ENCODE assay signal across 8 cellular contexts in the genomic region with DNA sequence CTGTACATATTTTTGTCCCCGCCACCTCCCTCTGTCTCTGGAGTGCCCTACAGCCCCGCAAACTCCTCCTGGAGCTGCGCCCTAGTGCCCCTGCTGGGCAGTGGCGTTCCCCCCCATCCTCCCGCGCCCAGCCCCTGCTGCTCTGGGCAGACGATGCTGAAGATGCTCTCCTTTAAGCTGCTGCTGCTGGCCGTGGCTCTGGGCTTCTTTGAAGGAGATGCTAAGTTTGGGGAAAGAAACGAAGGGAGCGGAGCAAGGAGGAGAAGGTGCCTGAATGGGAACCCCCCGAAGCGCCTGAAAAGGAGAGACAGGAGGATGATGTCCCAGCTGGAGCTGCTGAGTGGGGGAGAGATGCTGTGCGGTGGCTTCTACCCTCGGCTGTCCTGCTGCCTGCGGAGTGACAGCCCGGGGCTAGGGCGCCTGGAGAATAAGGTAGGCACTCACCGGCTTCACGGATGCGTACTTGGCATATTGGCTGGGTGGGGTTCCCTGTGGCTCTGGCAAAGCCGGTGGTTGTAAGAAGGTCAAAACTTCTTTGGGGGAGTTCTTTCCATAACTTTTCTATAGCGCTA. TPM values are rescaled to one million over a fixed set of nuclear protein-coding genes. Genes with fewer than 3 reads are reported as not detected.
DNase-seq lines count a peak whose midpoint lies in the region; ATAC-seq, FAIRE-seq and TF ChIP-seq lines count a peak whose summit lies in the region.

No MANE protein-coding gene starts in this region.

- no peak for TF ChIP-seq EP300 in SK-N-SH (IDR thresholded peaks at IDR 0.05; ENCODE audit: borderline replicate concordance in 1 of 2, low read depth in 1 of 2, low read length in 1 of 2)

- no peak for TF ChIP-seq RAD21 in SK-N-SH (IDR thresholded peaks at IDR 0.05; ENCODE audit: low read length)

- peak overlapping the region; percentile 65 for H2AFZ ChIP-seq in SK-N-SH (ENCODE audit: low read depth)

- CTCF ChIA-PET in AG04449 (lab: Yijun Ruan, JAX): interaction anchor here (1.5 kb wide), 1 partner anchor 416 kb away, joined by 3 read pairs; no protein-coding TSS in a partner anchor
- CTCF ChIA-PET in SK-N-SH (lab: Yijun Ruan, JAX): no interaction called here

- H3K27me3 ChIP-seq in SK-N-SH (ENCODE audit: insufficient read depth) (peaks cover 9% of the 10 kb centered on the region; the same call in 1 of the 2 replicates), small intestine (ENCODE audit: control insufficient read depth in 2 of 2, insufficient read depth in 2 of 2, low read length in 2 of 2) (peaks cover 7 to 17% of the 10 kb centered on the region in 2 donors)

- H3K4me3 ChIP-seq in AG04449 (ENCODE audit: low read depth, low read length): peak overlapping the region; percentile 72
- H3K4me3 ChIP-seq in SK-N-SH (ENCODE audit: low read depth in 2 of 2, low read length in 1 of 2): peak overlapping the region; percentile 43 to 72; a peak in 3 of 4 replicates
- peak overlapping the region; percentile 69 for H3K4me3 ChIP-seq in fibroblast of mammary gland (ENCODE audit: control insufficient read depth, low read depth, low read length)
- H3K4me3 ChIP-seq in small intestine (ENCODE audit: low read depth in 1 of 2, low read length in 2 of 2): peak overlapping the region in 1 of 2 donors; percentile 25

- H3K4me1 ChIP-seq in SK-N-SH (ENCODE audit: control insufficient read depth in 1 of 2, insufficient read depth in 2 of 2, low read depth in 1 of 2, low read length in 1 of 2): no peaks in the 10 kb centered on the region; a peak in 1 of 4 replicates
- no peaks in the 10 kb centered on the region for H3K4me1 ChIP-seq in small intestine (ENCODE audit: control insufficient read depth in 2 of 2, insufficient read depth in 1 of 2, low read depth in 1 of 2, low read length in 1 of 2)

- peak overlapping the region; percentile 60 for H3K9ac ChIP-seq in SK-N-SH

- peak overlapping the region; percentile 84 for H3K4me2 ChIP-seq in SK-N-SH

- H3K9me3 ChIP-seq in SK-N-SH: no peaks in the 10 kb centered on the region
- H3K9me3 ChIP-seq in small intestine (ENCODE audit: control insufficient read depth, low read depth): no peaks in the 10 kb centered on the region

- FAIRE-seq in small intestine (lab: Jason Lieb, UNC): no peak

- peaks cover 50% of the 10 kb centered on the region for H3K79me2 ChIP-seq in SK-N-SH (ENCODE audit: insufficient read depth)

- no peak for DNase-seq in AG04449 (ENCODE audit: low read depth, low spot score)
- peak; percentile 62 for DNase-seq in SK-N-SH
- no peak for DNase-seq in fibroblast of mammary gland (ENCODE audit: low read depth)
- peak in 48 of 56 donors; percentile 5 to 79 (median 42) for DNase-seq in nucleus accumbens (lab: John Stamatoyannopoulos, UW)
- DNase-seq in small intestine: no peak
- no peak for DNase-seq in T1000 (lab: John Stamatoyannopoulos, UW)

- no peaks in the 10 kb centered on the region for H3K36me3 ChIP-seq in SK-N-SH (replicated peaks in 1 of 2; ENCODE audit: control insufficient read depth in 1 of 2, insufficient read depth in 2 of 2, low read length in 1 of 2)
- no peaks in the 10 kb centered on the region for H3K36me3 ChIP-seq in small intestine (ENCODE audit: control insufficient read depth in 2 of 2, insufficient read depth in 2 of 2, low read length in 2 of 2)

- peaks cover 10% of the 10 kb centered on the region for H3F3A ChIP-seq in SK-N-SH (replicated peaks; ENCODE audit: insufficient read depth)

- ATAC-seq in GM18909 (IDR thresholded peaks at IDR 0.05; ENCODE audit: poor library complexity, unreplicated experiment): peak; percentile 39
- ATAC-seq in HG02678 (IDR thresholded peaks at IDR 0.05; ENCODE audit: unreplicated experiment): no peak

- TF ChIP-seq CTCF in AG04449 (IDR thresholded peaks at IDR 0.05; ENCODE audit: insufficient read depth, low read length, missing control alignments) (peak; percentile 57), SK-N-SH (IDR thresholded peaks at IDR 0.05) (peak; percentile 53), fibroblast of mammary gland (conservative IDR thresholded peaks at IDR 0.05; ENCODE audit: control insufficient read depth, insufficient read depth, low read depth, low read length) (peak; percentile 16)

- H3K27ac ChIP-seq in SK-N-SH (ENCODE audit: low read depth in 2 of 2, low read length in 1 of 2) (peak overlapping the region in 1 of 2 experiments; percentile 53; a peak in 2 of 4 replicates), small intestine (ENCODE audit: low read depth in 1 of 2, low read length in 1 of 2) (peak overlapping the region in 1 of 2 donors; percentile 21)

- POLR2A ChIA-PET in AG04449 (lab: Yijun Ruan, JAX): no interaction called here
- POLR2A ChIA-PET in SK-N-SH (lab: Yijun Ruan, JAX): no interaction called here

- no peaks in the 10 kb centered on the region for H3K9me2 ChIP-seq in SK-N-SH

- 3% methylated on average over 21 of the region's 22 CpGs for WGBS in SK-N-SH (ENCODE audit: low lambda C conversion rate)
- WGBS in small intestine, 3 donors: 2 to 6% (median 6%) methylated on average over 22 of the region's 22 CpGs

- no peaks in the 10 kb centered on the region for H4K20me1 ChIP-seq in SK-N-SH (ENCODE audit: insufficient read depth)

TF ChIP-seq in SK-N-SH, 30 proteins besides CTCF, POLR2A, EP300 and RAD21:
- TF ChIP-seq, protein P1, sequence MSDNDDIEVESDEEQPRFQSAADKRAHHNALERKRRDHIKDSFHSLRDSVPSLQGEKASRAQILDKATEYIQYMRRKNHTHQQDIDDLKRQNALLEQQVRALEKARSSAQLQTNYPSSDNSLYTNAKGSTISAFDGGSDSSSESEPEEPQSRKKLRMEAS (IDR thresholded peaks at IDR 0.05; ENCODE audit: low read depth): no peak
- TF ChIP-seq, protein P2, sequence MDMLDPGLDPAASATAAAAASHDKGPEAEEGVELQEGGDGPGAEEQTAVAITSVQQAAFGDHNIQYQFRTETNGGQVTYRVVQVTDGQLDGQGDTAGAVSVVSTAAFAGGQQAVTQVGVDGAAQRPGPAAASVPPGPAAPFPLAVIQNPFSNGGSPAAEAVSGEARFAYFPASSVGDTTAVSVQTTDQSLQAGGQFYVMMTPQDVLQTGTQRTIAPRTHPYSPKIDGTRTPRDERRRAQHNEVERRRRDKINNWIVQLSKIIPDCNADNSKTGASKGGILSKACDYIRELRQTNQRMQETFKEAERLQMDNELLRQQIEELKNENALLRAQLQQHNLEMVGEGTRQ (IDR thresholded peaks at IDR 0.05; ENCODE audit: borderline replicate concordance, low read depth, low read length): no peak
- TF ChIP-seq TCF12 (IDR thresholded peaks at IDR 0.05) (no peak), CHD2 (IDR thresholded peaks at IDR 0.05; ENCODE audit: low read length, partially characterized antibody) (no peak), GATA2 (CRISPR knock-in tag; IDR thresholded peaks at IDR 0.05) (no peak), ELF1 (IDR thresholded peaks at IDR 0.05) (no peak), NFIC (IDR thresholded peaks at IDR 0.05; ENCODE audit: borderline replicate concordance) (no peak), TAF1 (IDR thresholded peaks at IDR 0.05; ENCODE audit: borderline replicate concordance, low read depth, low read length) (no peak), GABPA (IDR thresholded peaks at IDR 0.05; ENCODE audit: low read depth) (no peak), YY1 (IDR thresholded peaks at IDR 0.05; ENCODE audit: low read depth) (no peak), FOXM1 (IDR thresholded peaks at IDR 0.05; ENCODE audit: low read depth) (no peak), EZH2phosphoT487 (IDR thresholded peaks at IDR 0.05; ENCODE audit: borderline replicate concordance, low read depth) (no peak), SIN3A (IDR thresholded peaks at IDR 0.05; ENCODE audit: borderline replicate concordance, low read depth, low read length) (no peak)
- TF ChIP-seq, protein P3, sequence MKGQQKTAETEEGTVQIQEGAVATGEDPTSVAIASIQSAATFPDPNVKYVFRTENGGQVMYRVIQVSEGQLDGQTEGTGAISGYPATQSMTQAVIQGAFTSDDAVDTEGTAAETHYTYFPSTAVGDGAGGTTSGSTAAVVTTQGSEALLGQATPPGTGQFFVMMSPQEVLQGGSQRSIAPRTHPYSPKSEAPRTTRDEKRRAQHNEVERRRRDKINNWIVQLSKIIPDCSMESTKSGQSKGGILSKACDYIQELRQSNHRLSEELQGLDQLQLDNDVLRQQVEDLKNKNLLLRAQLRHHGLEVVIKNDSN (IDR thresholded peaks at IDR 0.05; ENCODE audit: borderline replicate concordance, low read depth): no peak

RNA-seq across cellular contexts. Expression of a gene that starts 0.7 kb away (rescaled TPM):
- polyA plus RNA-seq in SK-N-SH (2012; rRNA removed) (1.8 and 3.5 TPM in 2 replicates), small intestine (1 to 10 TPM in 1 of 3 donors, under 1 TPM in 2; 0.22 to 1.4 (median 0.27) TPM)
- 3.8 and 4.3 TPM in 2 replicates for polyA plus RNA-seq in SK-N-SH (2012; cell fraction: cytosol; rRNA removed)
- 1.9 and 2.7 TPM in 2 replicates for polyA plus RNA-seq in SK-N-SH (2012; cell fraction: nucleus; rRNA removed)

Comparison
In these comparisons a context has a peak if more than half of its experiments do, and no peak if none do; other contexts are left out.
1. DNase-seq: peak in SK-N-SH (single experiment) and nucleus accumbens (48 of 56); none in AG04449 (single experiment), fibroblast of mammary gland (single experiment), small intestine (single experiment) and T1000 (single experiment).
2. Peak in every context shown above with its lines, with median percentiles within 50 percentile points of each other: CTCF ChIP-seq.